29 cellular contexts compared by ENCODE assay signal in the genomic region with DNA sequence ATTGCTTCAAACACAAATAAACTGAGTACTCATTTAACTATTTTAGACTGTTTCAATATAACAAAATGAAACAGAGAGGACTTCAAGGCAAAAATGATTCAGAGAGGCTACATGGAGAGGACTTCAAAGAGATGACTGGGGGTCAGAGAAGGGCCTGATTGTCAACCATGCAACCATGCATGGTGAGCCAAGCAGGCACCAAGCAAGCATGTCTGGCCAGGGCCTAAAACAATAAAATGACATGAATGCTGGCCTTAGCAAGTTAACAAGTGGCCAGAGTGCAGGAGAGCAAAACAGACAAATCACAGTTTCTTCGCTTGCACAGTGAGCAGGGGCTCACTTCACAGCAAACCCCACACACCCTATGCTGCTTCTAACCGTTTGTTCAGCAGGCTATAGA.
"Had no signal": no experiment of that assay in that cellular context is flagged by ENCODE, and none has a peak within 500 bp of the region (broad histone marks: within the 10 kb centered on the region; RNA-seq: fewer than 3 reads in every experiment).

No MANE protein-coding gene starts in this region.

- H3K4me3 ChIP-seq: ovary, psoas muscle, right lobe of liver, sigmoid colon, suprapubic skin, testis, tibial nerve, upper lobe of left lung, vagina had no signal

- ATAC-seq: naive thymus-derived CD4-positive, alpha-beta T cell; natural killer cell; psoas muscle; right cardiac atrium; right lobe of liver; stimulated activated memory B cell treated with anti-CD40 and anti-IgM and Interleukin-4, amounts not matched to agents 10 μg/mL and 1 μg/mL and 100 μg/mL, for 72 hours; stimulated activated naive CD8-positive, alpha-beta T cell treated with anti-CD3 and anti-CD28 coated beads, Interleukin-15, amount 100 ng/mL, for 72 hours; stimulated activated naive CD8-positive, alpha-beta T cell treated with anti-CD3 and anti-CD28 coated beads, Interleukin-15, Interleukin-2, amounts not matched to agents 100 U/mL and 50 U/mL, for 24 hours had no signal

- H3K9me3 Mint-ChIP-seq: nephron; stimulated activated memory B cell treated with anti-CD40 and anti-IgM and Interleukin-4, amounts not matched to agents 10 μg/mL and 1 μg/mL and 100 μg/mL, for 72 hours had no signal

- H3K36me3 Mint-ChIP-seq: naive thymus-derived CD4-positive, alpha-beta T cell; natural killer cell; stimulated activated memory B cell treated with anti-CD40 and anti-IgM and Interleukin-4, amounts not matched to agents 10 μg/mL and 1 μg/mL and 100 μg/mL, for 72 hours had no signal

- H3K27me3 ChIP-seq: ovary, right lobe of liver, sigmoid colon, suprapubic skin, testis, tibial nerve, upper lobe of left lung, vagina had no signal

- H3K4me1 ChIP-seq: parathyroid adenoma, psoas muscle, right lobe of liver, suprapubic skin, testis, tibial nerve, upper lobe of left lung, vagina had no signal

- H3K9me3 ChIP-seq: ovary, psoas muscle, right lobe of liver, sigmoid colon, suprapubic skin, testis, tibial nerve, upper lobe of left lung, vagina had no signal

- H3K4me3 Mint-ChIP-seq: naive thymus-derived CD4-positive, alpha-beta T cell; natural killer cell; nephron; stimulated activated memory B cell treated with anti-CD40 and anti-IgM and Interleukin-4, amounts not matched to agents 10 μg/mL and 1 μg/mL and 100 μg/mL, for 72 hours; stimulated activated naive CD8-positive, alpha-beta T cell treated with anti-CD3 and anti-CD28 coated beads, Interleukin-15, amount 100 ng/mL, for 72 hours had no signal

- DNase-seq: naive thymus-derived CD4-positive, alpha-beta T cell; natural killer cell; occipital lobe; ovary; posterior cingulate gyrus; psoas muscle; right cardiac atrium; right lobe of liver; sigmoid colon; small intestine; stimulated activated CD4-positive, alpha-beta T cell treated with anti-CD3 and anti-CD28 coated beads, Interleukin-15, amount 100 ng/mL, for 24 hours; stimulated activated CD4-positive, alpha-beta T cell treated with anti-CD3 and anti-CD28 coated beads, Interleukin-2, amount 100 ng/mL, for 24 hours; stimulated activated CD4-positive, alpha-beta T cell treated with anti-CD3 and anti-CD28 coated beads, Interleukin-4, amount 100 ng/mL, for 1 hour; stimulated activated CD4-positive, alpha-beta T cell treated with anti-CD3 and anti-CD28 coated beads, Interleukin-4, amount 100 ng/mL, for 4 hours; stimulated activated CD8-positive, alpha-beta memory T cell treated with anti-CD3 and anti-CD28 coated beads, Interleukin-4, amount 100 ng/mL, for 48 hours; stimulated activated naive CD4-positive, alpha-beta T cell; stimulated activated naive CD8-positive, alpha-beta T cell treated with anti-CD3 and anti-CD28 coated beads, Interleukin-15, amount 100 ng/mL, for 72 hours; stimulated activated naive CD8-positive, alpha-beta T cell treated with anti-CD3 and anti-CD28 coated beads, Interleukin-15, Interleukin-2, amounts not matched to agents 100 U/mL and 50 U/mL, for 24 hours; substantia nigra; testis; trophoblast cell; upper lobe of left lung had no signal

- H3K27ac Mint-ChIP-seq: naive thymus-derived CD4-positive, alpha-beta T cell; natural killer cell; progenitor cell of endocrine pancreas; stimulated activated memory B cell treated with anti-CD40 and anti-IgM and Interleukin-4, amounts not matched to agents 10 μg/mL and 1 μg/mL and 100 μg/mL, for 72 hours; stimulated activated naive CD8-positive, alpha-beta T cell treated with anti-CD3 and anti-CD28 coated beads, Interleukin-15, amount 100 ng/mL, for 72 hours had no signal

- H3K36me3 ChIP-seq: ovary, right lobe of liver, sigmoid colon, suprapubic skin, tibial nerve, upper lobe of left lung, vagina had no signal

- H3K79me2 ChIP-seq: parathyroid adenoma had no signal

- H2AFZ ChIP-seq: parathyroid adenoma had no signal

- H3K27me3 Mint-ChIP-seq: naive thymus-derived CD4-positive, alpha-beta T cell; progenitor cell of endocrine pancreas; stimulated activated memory B cell treated with anti-CD40 and anti-IgM and Interleukin-4, amounts not matched to agents 10 μg/mL and 1 μg/mL and 100 μg/mL, for 72 hours; stimulated activated naive CD8-positive, alpha-beta T cell treated with anti-CD3 and anti-CD28 coated beads, Interleukin-15, amount 100 ng/mL, for 72 hours had no signal

- H3K4me1 Mint-ChIP-seq: naive thymus-derived CD4-positive, alpha-beta T cell; natural killer cell; stimulated activated memory B cell treated with anti-CD40 and anti-IgM and Interleukin-4, amounts not matched to agents 10 μg/mL and 1 μg/mL and 100 μg/mL, for 72 hours; stimulated activated naive CD8-positive, alpha-beta T cell treated with anti-CD3 and anti-CD28 coated beads, Interleukin-15, amount 100 ng/mL, for 72 hours had no signal

- H3K9ac ChIP-seq: parathyroid adenoma had no signal

- H3K27ac ChIP-seq: ovary, parathyroid adenoma, psoas muscle, right lobe of liver, sigmoid colon, suprapubic skin, testis, tibial nerve, upper lobe of left lung, vagina had no signal
